8 cellular contexts compared by ENCODE assay signal in the genomic region with DNA sequence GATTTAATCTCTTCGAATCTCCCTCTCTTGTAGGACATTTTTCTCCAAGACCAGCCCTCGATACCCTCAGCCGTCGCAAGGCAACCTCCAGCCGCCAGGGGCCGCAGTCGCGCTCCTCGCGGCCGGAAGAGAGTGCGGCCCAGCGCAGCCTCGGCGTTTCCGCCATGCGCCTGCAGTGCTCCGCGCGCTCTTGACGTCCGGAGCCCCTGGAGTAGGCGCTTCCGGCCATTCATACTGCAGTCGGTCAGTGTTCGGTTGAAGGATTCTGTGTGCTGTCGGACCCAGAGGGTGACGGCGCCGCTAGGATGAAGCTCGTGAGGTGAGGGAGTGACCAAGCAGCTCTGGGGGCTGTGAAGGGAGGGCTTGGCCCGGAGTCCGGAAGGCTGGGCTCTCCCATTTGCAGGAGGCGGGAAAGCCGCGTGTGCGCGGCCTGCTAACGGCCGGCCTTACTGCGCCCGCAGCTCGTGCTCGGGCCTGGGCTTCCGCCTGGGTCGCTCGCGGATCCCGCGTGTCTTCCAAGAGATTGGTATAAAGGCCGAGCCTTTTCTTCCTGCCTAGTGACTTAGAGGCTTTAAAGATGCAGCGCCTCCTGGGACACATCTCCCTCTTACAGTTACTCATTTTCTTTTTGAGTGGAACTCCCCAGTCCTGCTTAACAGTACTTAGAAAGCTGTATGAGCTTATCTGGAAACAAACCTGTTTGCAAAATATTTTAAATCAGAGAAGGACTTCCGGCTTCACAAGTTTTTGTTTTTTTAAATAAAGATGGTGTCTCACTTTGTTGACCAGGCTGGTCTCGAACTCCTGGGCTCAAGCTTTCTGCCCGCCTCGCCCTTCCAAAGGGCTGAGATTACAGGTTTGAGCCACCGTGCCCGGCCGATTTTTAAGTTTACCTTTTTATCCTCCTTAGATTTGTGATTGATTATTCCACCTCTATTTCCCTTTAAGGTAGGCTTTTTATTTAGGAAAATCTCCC.
DNase-seq lines count a peak whose midpoint lies in the region; ATAC-seq lines count a peak whose summit lies in the region.

Gene SNRPD1, plus strand, starts transcription at position 190 of the 976 bp plus-strand sequence. Its CDS starts 116 bp downstream, at position 306.

- DNase-seq in AG20443 (ENCODE audit: low spot score) (peak; percentile 98), NCI-H345 (lab: John Stamatoyannopoulos, UW) (peak; percentile 94), iris pigment epithelial cell (ENCODE audit: low read depth) (peak; percentile 93)
- DNase-seq in activated CD4-positive, CD25-positive, alpha-beta regulatory T cell (lab: John Stamatoyannopoulos, UW) = peak; percentile 79 to 84 (median 81)
- peak; percentile 83 for DNase-seq in central memory CD4-positive, alpha-beta T cell
- peak; percentile 88 for DNase-seq in stimulated activated CD4-positive, alpha-beta T cell treated with anti-CD3 and anti-CD28 coated beads, Interleukin-12 subunit alpha, Interleukin-12 subunit beta, amount 100 ng/mL, for 4 hours

- ATAC-seq in GM19023 (IDR thresholded peaks at IDR 0.05; ENCODE audit: unreplicated experiment) (peak; percentile 99), HG03280 (IDR thresholded peaks at IDR 0.05; ENCODE audit: unreplicated experiment) (peak; percentile 98)

Comparison
In these comparisons a context has a peak if more than half of its experiments do, and no peak if none do; other contexts are left out.
1. Peak in every context shown above with its lines: DNase-seq and ATAC-seq.